ENCODE assay signal across 13 cellular contexts in the genomic region with DNA sequence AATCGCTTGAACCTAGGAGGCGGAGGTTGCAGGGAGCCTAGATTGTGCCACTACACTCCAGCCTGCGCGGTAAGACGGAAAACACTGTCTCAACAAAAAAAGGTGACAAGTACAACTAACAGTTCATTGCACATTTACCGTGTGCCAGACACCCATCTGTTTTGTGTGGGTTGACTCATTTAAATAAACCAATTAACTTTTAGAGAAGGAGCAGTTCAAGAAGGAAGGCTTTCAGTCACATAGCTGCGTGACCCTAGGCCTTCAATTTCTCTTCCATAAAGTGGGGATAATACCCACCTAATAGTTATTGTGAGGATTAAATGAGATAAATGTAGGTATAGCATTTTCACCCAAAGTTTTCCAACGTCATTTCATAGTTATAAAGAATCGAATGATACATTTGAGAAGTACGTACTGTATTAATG. TPM values are rescaled to one million over a fixed set of nuclear protein-coding genes. Genes with fewer than 3 reads are reported as not detected.
DNase-seq lines count a peak whose midpoint lies in the region; ATAC-seq, FAIRE-seq and TF ChIP-seq lines count a peak whose summit lies in the region.
"Had no signal": no experiment of that assay in that cellular context is flagged by ENCODE, and none has a peak within 500 bp of the region (broad histone marks: within the 10 kb centered on the region; RNA-seq: fewer than 3 reads in every experiment).

No MANE protein-coding gene starts in this region.

- peak overlapping the region; percentile 82 for H3K4me3 Mint-ChIP-seq in activated CD8-positive, alpha-beta memory T cell treated with anti-CD3 and anti-CD28 coated beads, Interleukin-2, amount 10 ng/mL, durations not matched to agents 7 days and 5 days
- H3K4me3 Mint-ChIP-seq in brain, result peak overlapping the region; percentile 78 to 93 (median 79)

- FAIRE-seq in small intestine (lab: Jason Lieb, UNC), result no peak

- H3K4me1 Mint-ChIP-seq in activated CD8-positive, alpha-beta memory T cell treated with anti-CD3 and anti-CD28 coated beads, Interleukin-2, amount 10 ng/mL, durations not matched to agents 7 days and 5 days, result peaks cover 44% of the 10 kb centered on the region
- H3K4me1 Mint-ChIP-seq in brain, result peaks cover 21% of the 10 kb centered on the region

- intact Hi-C loops in left colon (cut with DNase I, micrococcal nuclease), result no loop called here

- H3K36me3 ChIP-seq in small intestine (ENCODE audit: control insufficient read depth in 2 of 2, insufficient read depth in 2 of 2, low read length in 2 of 2), result no peaks in the 10 kb centered on the region
- H3K36me3 ChIP-seq: right atrium auricular region had no signal

- CTCF ChIA-PET in activated CD8-positive, alpha-beta memory T cell treated with anti-CD3 and anti-CD28 coated beads, Interleukin-2, amount 10 ng/mL, durations not matched to agents 7 days and 5 days (lab: Charles Lee), result interaction anchor here (0.7 to 6.3 kb wide), 7 partner anchors 14 to 84 kb away, joined by 3 to 34 read pairs (median 5); a partner anchor contains a TSS

- WGBS in small intestine, 3 donors, result 80 to 85% (median 83%) methylated on average over 10 of the region's 10 CpGs

- H3K36me3 Mint-ChIP-seq in activated CD8-positive, alpha-beta memory T cell treated with anti-CD3 and anti-CD28 coated beads, Interleukin-2, amount 10 ng/mL, durations not matched to agents 7 days and 5 days, result no peaks in the 10 kb centered on the region
- no peaks in the 10 kb centered on the region for H3K36me3 Mint-ChIP-seq in brain
- H3K36me3 Mint-ChIP-seq: mesothelial cell of epicardium had no signal

- ATAC-seq in activated CD8-positive, alpha-beta memory T cell treated with anti-CD3 and anti-CD28 coated beads, Interleukin-2, amount 10 ng/mL, durations not matched to agents 7 days and 5 days, result no peak
- ATAC-seq in activated CD4-positive, CD25-positive, alpha-beta regulatory T cell treated with anti-CD3 and anti-CD28 coated beads, Interleukin-2, amount 50 U/mL, for 24 hours, result no peak
- ATAC-seq in HG02588 (IDR thresholded peaks at IDR 0.05; ENCODE audit: unreplicated experiment) (no peak), left colon (no peak)
- ATAC-seq: PC-3 had no signal

- no peak for TF ChIP-seq CTCF in brain (conservative IDR thresholded peaks at IDR 0.05)

- no peak for DNase-seq in activated CD8-positive, alpha-beta memory T cell treated with anti-CD3 and anti-CD28 coated beads, Interleukin-2, amount 10 ng/mL, durations not matched to agents 7 days and 5 days
- no peak for DNase-seq in activated CD8-positive, alpha-beta memory T cell treated with anti-CD3 and anti-CD28 coated beads, Interleukin-2, amount 50 U/mL, for 4 hours
- DNase-seq in SW480 (ENCODE audit: low spot score) (peak; percentile 56), small intestine (no peak), left colon (no peak)
- DNase-seq: ACHN, caudate nucleus, PC-3 had no signal

- no peaks in the 10 kb centered on the region for H3K9me3 ChIP-seq in small intestine (ENCODE audit: control insufficient read depth, low read depth)
- H3K9me3 ChIP-seq: right atrium auricular region had no signal

- no peak overlapping the region for H3K4me3 ChIP-seq in small intestine (ENCODE audit: low read depth in 1 of 2, low read length in 2 of 2)

- H3K27ac Mint-ChIP-seq in activated CD8-positive, alpha-beta memory T cell treated with anti-CD3 and anti-CD28 coated beads, Interleukin-2, amount 10 ng/mL, durations not matched to agents 7 days and 5 days, result peak overlapping the region; percentile 94
- no peak overlapping the region for H3K27ac Mint-ChIP-seq in brain
- H3K27ac Mint-ChIP-seq: mesothelial cell of epicardium had no signal

- no peaks in the 10 kb centered on the region for H3K27me3 Mint-ChIP-seq in activated CD8-positive, alpha-beta memory T cell treated with anti-CD3 and anti-CD28 coated beads, Interleukin-2, amount 10 ng/mL, durations not matched to agents 7 days and 5 days
- peaks cover 70% of the 10 kb centered on the region for H3K27me3 Mint-ChIP-seq in brain

- H3K27ac ChIP-seq in small intestine (ENCODE audit: low read depth in 1 of 2, low read length in 1 of 2), result peak overlapping the region; percentile 86 to 98
- H3K27ac ChIP-seq: right atrium auricular region had no signal

- H3K4me1 ChIP-seq in small intestine (ENCODE audit: control insufficient read depth in 2 of 2, insufficient read depth in 1 of 2, low read depth in 1 of 2, low read length in 1 of 2), result peaks cover 0 to 7% of the 10 kb centered on the region in 2 donors

- no peaks in the 10 kb centered on the region for H3K9me3 Mint-ChIP-seq in activated CD8-positive, alpha-beta memory T cell treated with anti-CD3 and anti-CD28 coated beads, Interleukin-2, amount 10 ng/mL, durations not matched to agents 7 days and 5 days (ENCODE audit: low read depth)
- peaks cover 0 to 4% (median 3%) of the 10 kb centered on the region in 5 experiments for H3K9me3 Mint-ChIP-seq in brain
- H3K9me3 Mint-ChIP-seq: mesothelial cell of epicardium had no signal

- no peaks in the 10 kb centered on the region for H3K27me3 ChIP-seq in small intestine (ENCODE audit: control insufficient read depth in 2 of 2, insufficient read depth in 2 of 2, low read length in 2 of 2)
- H3K27me3 ChIP-seq: right atrium auricular region had no signal

RNA-seq across cellular contexts. Expression of a gene that starts 52.3 kb away (rescaled TPM):
- total RNA-seq in activated CD8-positive, alpha-beta memory T cell treated with anti-CD3 and anti-CD28 coated beads, Interleukin-2, amount 10 ng/mL, durations not matched to agents 7 days and 5 days, result 10 to 100 TPM in 1 of 2 experiments, 1 to 10 TPM in 1; 7.3 to 13.1 TPM
- 5.5 TPM for polyA plus RNA-seq in brain (ENCODE audit: insufficient read depth, low read depth, low replicate concordance)
- 1 to 10 TPM; 6.2 to 9.2 (median 6.5) TPM for polyA plus RNA-seq in small intestine
- total RNA-seq in left colon, result 10 to 100 TPM; 31.8 to 33.4 TPM
